20 cellular contexts compared by ENCODE assay signal in the genomic region with DNA sequence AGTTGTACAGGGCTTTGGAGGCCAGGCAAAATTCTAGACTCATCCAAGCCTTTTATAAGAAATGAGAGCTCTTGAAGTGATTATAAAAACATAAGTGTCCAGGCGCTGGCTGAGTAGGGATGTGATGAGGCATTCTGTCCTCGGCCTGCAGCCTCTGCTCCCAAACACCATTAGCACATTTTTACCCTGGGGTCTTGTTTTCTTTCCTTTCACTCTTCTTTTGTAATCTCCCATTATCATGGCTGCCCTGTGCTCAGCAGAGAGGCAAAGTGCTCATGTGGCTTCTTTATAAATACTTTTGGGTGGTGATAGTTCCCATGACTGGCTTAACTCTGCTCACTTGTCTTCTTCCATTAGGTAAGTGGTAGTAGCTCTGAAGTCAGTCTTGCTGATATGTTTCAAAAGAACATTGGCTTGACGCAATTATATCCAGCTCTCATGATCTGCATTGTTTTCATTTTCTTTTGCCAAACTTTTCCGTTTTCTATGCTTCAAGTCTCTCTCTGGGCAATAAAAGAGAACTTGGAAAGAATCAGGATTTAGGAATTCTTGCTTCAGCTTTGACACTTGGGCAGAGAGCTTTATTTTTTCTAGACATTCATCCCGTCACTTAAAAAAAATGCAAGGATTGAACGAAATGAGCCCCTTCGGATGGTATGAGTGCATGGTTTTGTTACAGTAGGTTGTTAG.
DNase-seq lines count a peak whose midpoint lies in the region; ATAC-seq, FAIRE-seq and TF ChIP-seq lines count a peak whose summit lies in the region.
"Had no signal": no experiment of that assay in that cellular context is flagged by ENCODE, and none has a peak within 500 bp of the region (broad histone marks: within the 10 kb centered on the region; RNA-seq: fewer than 3 reads in every experiment).

No MANE protein-coding gene starts in this region.

- WGBS in aorta, 2 donors = 26 to 31% methylated on average over 7 of the region's 7 CpGs

- no peaks in the 10 kb centered on the region for H3K27me3 Mint-ChIP-seq in chondrocyte (ENCODE audit: low read depth)
- peaks cover 12% of the 10 kb centered on the region for H3K27me3 Mint-ChIP-seq in nephron progenitor cell (ENCODE audit: low read depth, poor library complexity)
- H3K27me3 Mint-ChIP-seq: type B pancreatic cell had no signal

- H3K27me3 ChIP-seq in cardiac muscle cell = no peaks in the 10 kb centered on the region
- no peaks in the 10 kb centered on the region for H3K27me3 ChIP-seq in aorta (ENCODE audit: control insufficient read depth in 1 of 2, insufficient read depth in 2 of 2, low read length in 1 of 2)

- H3K4me3 Mint-ChIP-seq in chondrocyte (ENCODE audit: unreplicated experiment) (peak overlapping the region; percentile 9), nephron progenitor cell (no peak overlapping the region)
- H3K4me3 Mint-ChIP-seq: type B pancreatic cell, WTC11 had no signal

- H3K4me1 ChIP-seq in cardiac muscle cell (ENCODE audit: low read depth) = peaks cover 7% of the 10 kb centered on the region
- H3K4me1 ChIP-seq in aorta (ENCODE audit: control insufficient read depth in 1 of 2, insufficient read depth in 2 of 2, low read length in 2 of 2) = peaks cover 0 to 2% of the 10 kb centered on the region in 2 donors

- H3K9me3 Mint-ChIP-seq in chondrocyte (ENCODE audit: low read depth) (no peaks in the 10 kb centered on the region), nephron progenitor cell (peaks cover 8% of the 10 kb centered on the region)

- no peaks in the 10 kb centered on the region for H3K36me3 ChIP-seq in cardiac muscle cell
- H3K36me3 ChIP-seq in aorta (ENCODE audit: control insufficient read depth in 1 of 2, insufficient read depth in 2 of 2, low read length in 1 of 2) = no peaks in the 10 kb centered on the region

- DNase-seq in cardiac muscle cell (ENCODE audit: low read depth in 1 of 2, low spot score in 1 of 2) (peak; percentile 5 to 25), cardiac septum (ENCODE audit: low spot score) (no peak), chondrocyte (ENCODE audit: low spot score) (no peak), nephron progenitor cell (no peak), aorta (no peak), GM19239 (ENCODE audit: insufficient read length, low spot score) (no peak)
- DNase-seq in stimulated activated CD4-positive, alpha-beta T cell treated with anti-CD3 and anti-CD28 coated beads, Interleukin-15, amount 100 ng/mL, for 24 hours = no peak
- DNase-seq: activated CD8-positive, alpha-beta memory T cell treated with anti-CD3 and anti-CD28 coated beads for 24 hours; activated effector memory CD4-positive, alpha-beta T cell treated with Interleukin-2 at 50 U/mL for 16 hours; effector memory CD4-positive, alpha-beta T cell; kidney; NCI-H510A treated with DMSO at 0.1 percent for 48 hours; PC-9; stimulated activated CD4-positive, alpha-beta T cell treated with anti-CD3 and anti-CD28 coated beads, Interleukin-2, amount 100 ng/mL, for 24 hours; stimulated activated CD8-positive, alpha-beta memory T cell treated with anti-CD3 and anti-CD28 coated beads, Interleukin-4, amount 100 ng/mL, for 48 hours; SW 1271 had no signal

- H3K27ac Mint-ChIP-seq in chondrocyte (ENCODE audit: unreplicated experiment) (peak overlapping the region; percentile 87), nephron progenitor cell (peak overlapping the region; percentile 43)
- H3K27ac Mint-ChIP-seq: type B pancreatic cell had no signal

- H3K9me3 ChIP-seq in cardiac muscle cell (ENCODE audit: low read depth) (no peaks in the 10 kb centered on the region), aorta (ENCODE audit: control insufficient read depth, low read length) (no peaks in the 10 kb centered on the region)
- H3K9me3 ChIP-seq: mucosa of descending colon had no signal

- intact Hi-C loops in cardiac septum (cut with DNase I) (no loop called here), aorta (cut with DNase I) (no loop called here)

- H3K4me1 Mint-ChIP-seq in chondrocyte (ENCODE audit: low read depth) (peaks cover 57% of the 10 kb centered on the region), nephron progenitor cell (peaks cover 18% of the 10 kb centered on the region)

- H3K27ac ChIP-seq in cardiac muscle cell (peak overlapping the region; percentile 82), aorta (ENCODE audit: low read depth in 1 of 2, low read length in 2 of 2) (no peak overlapping the region)
- H3K27ac ChIP-seq: PC-9 had no signal

- no peak for TF ChIP-seq CTCF in cardiac muscle cell (IDR thresholded peaks at IDR 0.05; ENCODE audit: low read depth, low read length)
- TF ChIP-seq CTCF in chondrocyte (IDR thresholded peaks at IDR 0.05) = no peak
- no peak for TF ChIP-seq CTCF in nephron progenitor cell (IDR thresholded peaks at IDR 0.05)

- FAIRE-seq in GM19239 (lab: Jason Lieb, UNC) = no peak
- FAIRE-seq: kidney had no signal

- H3K36me3 Mint-ChIP-seq in chondrocyte (ENCODE audit: low read depth) (peaks cover 2% of the 10 kb centered on the region), nephron progenitor cell (ENCODE audit: low read depth) (peaks cover 32% of the 10 kb centered on the region)

- ATAC-seq in aorta (ENCODE audit: low FRiP score) (peak; percentile 56), HG02938 (IDR thresholded peaks at IDR 0.05; ENCODE audit: unreplicated experiment) (no peak)
- ATAC-seq: WTC11 had no signal

- H3K4me3 ChIP-seq in cardiac muscle cell (no peak overlapping the region), aorta (ENCODE audit: low read length in 2 of 2) (no peak overlapping the region)
- H3K4me3 ChIP-seq: mucosa of descending colon, PC-9 had no signal

Comparison
In these comparisons a context has a peak if more than half of its experiments do, and no peak if none do; other contexts are left out.
1. DNase-seq: peak in cardiac muscle cell (2 of 2); none in cardiac septum (single experiment), chondrocyte (single experiment), nephron progenitor cell (single experiment), aorta (0 of 2), GM19239 (single experiment) and stimulated activated CD4-positive, alpha-beta T cell treated with anti-CD3 and anti-CD28 coated beads, Interleukin-15, amount 100 ng/mL, for 24 hours (single experiment).